In genomic region chr22:29765905-29766631, GRCh38 we compare ENCODE assay signal across 8 cellular contexts. TPM values are rescaled to one million over a fixed set of nuclear protein-coding genes. Genes with fewer than 3 reads are reported as not detected.
DNase-seq lines count a peak whose midpoint lies in the region; ATAC-seq and TF ChIP-seq lines count a peak whose summit lies in the region.

No MANE protein-coding gene starts in this region.

- H3K36me3 ChIP-seq in cardiac muscle cell, result peaks cover 6% of the 10 kb centered on the region

- H3K27ac ChIP-seq in cardiac muscle cell, result peak overlapping the region; percentile 65

- H3K36me3 Mint-ChIP-seq in activated CD4-positive, alpha-beta memory T cell treated with anti-CD3 and anti-CD28 coated beads for 36 hours, result peaks cover 18% of the 10 kb centered on the region

- no peaks in the 10 kb centered on the region for H3K9me3 ChIP-seq in cardiac muscle cell (ENCODE audit: low read depth)

- CTCF ChIA-PET in activated CD4-positive, alpha-beta memory T cell treated with anti-CD3 and anti-CD28 coated beads for 36 hours (lab: Charles Lee), result interaction anchor here (0.8 to 1.4 kb wide), 3 partner anchors 130 to 239 kb away, joined by 3 to 4 read pairs (median 4); no protein-coding TSS in a partner anchor

- no peak for ATAC-seq in Right ventricle myocardium inferior
- peak; percentile 16 for ATAC-seq in HG03469 (IDR thresholded peaks at IDR 0.05; ENCODE audit: unreplicated experiment)
- peak; percentile 8 for ATAC-seq in sciatic nerve

- peak overlapping the region; percentile 100 for H3K4me3 Mint-ChIP-seq in activated CD4-positive, alpha-beta memory T cell treated with anti-CD3 and anti-CD28 coated beads for 36 hours

- no peaks in the 10 kb centered on the region for H3K27me3 Mint-ChIP-seq in activated CD4-positive, alpha-beta memory T cell treated with anti-CD3 and anti-CD28 coated beads for 36 hours

- peak overlapping the region; percentile 94 for H3K27ac Mint-ChIP-seq in activated CD4-positive, alpha-beta memory T cell treated with anti-CD3 and anti-CD28 coated beads for 36 hours

- peaks cover 8% of the 10 kb centered on the region for H3K4me1 ChIP-seq in cardiac muscle cell (ENCODE audit: low read depth)

- H3K9me3 Mint-ChIP-seq in activated CD4-positive, alpha-beta memory T cell treated with anti-CD3 and anti-CD28 coated beads for 36 hours, result no peaks in the 10 kb centered on the region

- peaks cover 26% of the 10 kb centered on the region for H3K4me1 Mint-ChIP-seq in activated CD4-positive, alpha-beta memory T cell treated with anti-CD3 and anti-CD28 coated beads for 36 hours (ENCODE audit: low read depth)

- DNase-seq in cardiac muscle cell (ENCODE audit: low read depth in 1 of 2, low spot score in 1 of 2), result peak in 1 of 2 donors; percentile 20
- no peak for DNase-seq in Right ventricle myocardium inferior (ENCODE audit: missing footprints)
- peak; percentile 58 for DNase-seq in activated CD4-positive, alpha-beta memory T cell treated with anti-CD3 and anti-CD28 coated beads for 36 hours
- no peak for DNase-seq in fibroblast of villous mesenchyme (ENCODE audit: low read depth)
- DNase-seq in sciatic nerve (ENCODE audit: low spot score), result no peak
- no peak for DNase-seq in NCI-H2227 treated with DMSO at 0.1 percent for 48 hours (lab: John Stamatoyannopoulos, UW)
- no peak for DNase-seq in SW 1271 (lab: John Stamatoyannopoulos, UW)

- intact Hi-C loops in Right ventricle myocardium inferior (cut with DNase I) (loop anchor here (5.0 kb wide), 4 partner anchors 51 to 241 kb away; partner anchors contain the start of gene MTMR3), sciatic nerve (cut with DNase I) (no loop called here)
- intact Hi-C loops in activated CD4-positive, alpha-beta memory T cell treated with anti-CD3 and anti-CD28 coated beads for 36 hours (cut with micrococcal nuclease), result loop anchor here (2.0 to 10.0 kb wide), 5 partner anchors 117 to 1024 kb away; partner anchors contain the start of genes CHEK2, HSCB, MTMR3 and OSM

- TF ChIP-seq CTCF in cardiac muscle cell (IDR thresholded peaks at IDR 0.05; ENCODE audit: low read depth, low read length) (no peak), fibroblast of villous mesenchyme (IDR thresholded peaks at IDR 0.05; ENCODE audit: insufficient read depth, low read depth, low read length) (no peak)

- POLR2A ChIA-PET in activated CD4-positive, alpha-beta memory T cell treated with anti-CD3 and anti-CD28 coated beads for 36 hours (lab: Charles Lee), result interaction anchor here (0.6 to 1.3 kb wide), 4 partner anchors 12 to 103 kb away, joined by 3 to 4 read pairs (median 3); no protein-coding TSS in a partner anchor

- H3K4me3 ChIP-seq in cardiac muscle cell (peak overlapping the region; percentile 87), fibroblast of villous mesenchyme (ENCODE audit: low read depth, low read length) (peak overlapping the region; percentile 100)

- H3K27me3 ChIP-seq in cardiac muscle cell, result no peaks in the 10 kb centered on the region

RNA-seq across cellular contexts. Expression of gene ZMAT5, which starts 0.7 kb away (rescaled TPM):
- total RNA-seq in cardiac muscle cell (40.5 and 42.3 TPM in 2 replicates), Right ventricle myocardium inferior (21.7 TPM), fibroblast of villous mesenchyme (14.2 and 24.5 TPM in 2 replicates), sciatic nerve (23.6 TPM)
- 65.7 and 76.1 TPM in 2 replicates for polyA plus RNA-seq in cardiac muscle cell
- 10 to 100 TPM; 18.1 to 20.6 TPM for total RNA-seq in activated CD4-positive, alpha-beta memory T cell treated with anti-CD3 and anti-CD28 coated beads for 36 hours

RNA-seq across cellular contexts. Expression of gene UQCR10, which starts 1.1 kb away (rescaled TPM):
- total RNA-seq in cardiac muscle cell (107 and 262 TPM in 2 replicates), Right ventricle myocardium inferior (381 TPM), fibroblast of villous mesenchyme (59.6 and 60.9 TPM in 2 replicates), sciatic nerve (42.0 TPM)
- polyA plus RNA-seq in cardiac muscle cell, result 499 and 613 TPM in 2 replicates
- 10 to 100 TPM; 81.4 to 87.4 TPM for total RNA-seq in activated CD4-positive, alpha-beta memory T cell treated with anti-CD3 and anti-CD28 coated beads for 36 hours

RNA-seq across cellular contexts. Expression of gene CABP7, which starts 46.3 kb away (rescaled TPM):
- total RNA-seq in cardiac muscle cell (not detected in 2 replicates), Right ventricle myocardium inferior (not detected), fibroblast of villous mesenchyme (under 0.01 TPM in 1 of 2 replicates, not detected in the other), sciatic nerve (not detected)
- 0.11 and 0.26 TPM in 2 replicates for polyA plus RNA-seq in cardiac muscle cell
- total RNA-seq in activated CD4-positive, alpha-beta memory T cell treated with anti-CD3 and anti-CD28 coated beads for 36 hours, result under 1 TPM in 1 of 2 experiments, not detected in 1; 0.07 TPM
